28 cellular contexts compared by ENCODE assay signal in genomic region chr2:115610888-115611287, GRCh38.
"Had no signal": no experiment of that assay in that cellular context is flagged by ENCODE, and none has a peak within 500 bp of the region (broad histone marks: within the 10 kb centered on the region; RNA-seq: fewer than 3 reads in every experiment).

No MANE protein-coding gene starts in this region.

- ATAC-seq: effector memory CD8-positive, alpha-beta T cell; esophagus mucosa; foreskin keratinocyte; gastrocnemius medialis; gastroesophageal sphincter; heart left ventricle; heart right ventricle had no signal

- H3K36me3 ChIP-seq: colonic mucosa, esophagus muscularis mucosa, esophagus squamous epithelium, gastrocnemius medialis, gastroesophageal sphincter, heart left ventricle, heart right ventricle had no signal

- FAIRE-seq: colon, endometrium, endothelial cell of umbilical vein, frontal cortex had no signal

- H3K9me3 ChIP-seq: colonic mucosa, esophagus muscularis mucosa, esophagus squamous epithelium, gastrocnemius medialis, gastroesophageal sphincter, heart left ventricle, heart right ventricle had no signal

- H3K4me3 ChIP-seq: colonic mucosa, coronary artery, dorsolateral prefrontal cortex, esophagus muscularis mucosa, esophagus squamous epithelium, gastrocnemius medialis, gastroesophageal sphincter, heart left ventricle, heart right ventricle had no signal

- DNase-seq: colonic mucosa; cortex of kidney; dermis blood vessel endothelial cell; dorsolateral prefrontal cortex; effector CD4-positive, alpha-beta T cell; effector CD8-positive, alpha-beta T cell; effector memory CD4-positive, alpha-beta T cell; effector memory CD8-positive, alpha-beta T cell; endodermal cell; erythroblast; esophagus squamous epithelium; foreskin fibroblast; foreskin keratinocyte; foreskin melanocyte; gastrocnemius medialis; glutamatergic neuron; head of caudate nucleus; heart left ventricle; heart right ventricle had no signal

- H3K4me1 ChIP-seq: colonic mucosa, esophagus muscularis mucosa, esophagus squamous epithelium, foreskin keratinocyte, gastrocnemius medialis, gastroesophageal sphincter, heart left ventricle, heart right ventricle had no signal

- H3K27me3 ChIP-seq: colonic mucosa, dorsolateral prefrontal cortex, esophagus muscularis mucosa, esophagus squamous epithelium, foreskin keratinocyte, gastrocnemius medialis, gastroesophageal sphincter, heart left ventricle, heart right ventricle had no signal

- H3K27ac ChIP-seq: colonic mucosa, coronary artery, dorsolateral prefrontal cortex, epithelial cell of prostate, esophagus muscularis mucosa, esophagus squamous epithelium, foreskin keratinocyte, gastrocnemius medialis, gastroesophageal sphincter, heart left ventricle, heart right ventricle had no signal
